8 cellular contexts compared by ENCODE assay signal in the genomic region with DNA sequence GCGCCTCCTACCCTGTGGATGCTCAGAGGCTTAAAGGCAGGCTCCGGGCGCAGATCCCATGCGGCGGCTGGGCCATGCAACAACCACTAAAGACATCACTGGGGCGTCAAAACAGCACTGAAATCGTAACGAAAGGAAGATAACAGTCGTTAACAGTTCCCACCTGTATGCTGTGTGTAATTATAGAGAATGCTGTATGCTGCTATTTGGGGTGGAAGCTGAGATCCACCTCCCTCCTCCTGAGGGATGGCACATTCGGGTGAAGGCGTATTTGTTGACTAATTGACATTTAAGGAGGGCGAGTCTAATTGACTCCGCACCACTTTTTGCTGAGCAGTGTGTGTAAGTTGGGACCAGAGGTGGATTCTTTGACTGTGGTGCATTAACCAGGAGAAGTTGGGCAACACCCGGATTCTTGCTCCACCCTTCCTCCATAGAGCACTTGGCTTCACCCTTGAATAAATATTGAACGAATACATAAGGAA.
DNase-seq lines count a peak whose midpoint lies in the region; ATAC-seq and TF ChIP-seq lines count a peak whose summit lies in the region.

No MANE protein-coding gene starts in this region.

- peak overlapping the region; percentile 76 for H3K4me2 ChIP-seq in BLaER1

- no peaks in the 10 kb centered on the region for H4K20me1 ChIP-seq in BLaER1

- H3K9me3 ChIP-seq in BLaER1 (no peaks in the 10 kb centered on the region), iPS-18c (ENCODE audit: control insufficient read depth, insufficient read depth, low read length) (no peaks in the 10 kb centered on the region)

- peaks cover 10% of the 10 kb centered on the region; the same call in 1 of the 2 replicates for H3K36me3 ChIP-seq in BLaER1

- in situ Hi-C loops in astrocyte of the cerebellum (cut with HindIII; ENCODE audit: low sequenced_read_pairs) = no loop called here

- peak overlapping the region; percentile 79 for H3K9ac ChIP-seq in BLaER1

- DNase-seq in NOMO-1 treated with dmso at 0.1 percent for 144 hours (lab: John Stamatoyannopoulos, UW; ENCODE audit: unreplicated experiment) = peak; percentile 19
- peak; percentile 23 for DNase-seq in astrocyte of the cerebellum (ENCODE audit: low read depth)
- peak in 3 of 4 experiments; percentile 17 to 48 (median 20) for DNase-seq in stimulated activated CD4-positive, alpha-beta T cell treated with anti-CD3 and anti-CD28 coated beads, Interleukin-1b, Interleukin-23, amount 100 ng/mL, for 24 hours (ENCODE audit: low read depth in 4 of 4, low spot score in 1 of 4)
- no peak for DNase-seq in islet precursor cell

- peak overlapping the region; percentile 76 for H3K27ac ChIP-seq in BLaER1

- H3K4me3 ChIP-seq in BLaER1 (peak overlapping the region; percentile 80), astrocyte of the cerebellum (ENCODE audit: low read depth, low read length) (peak overlapping the region; percentile 97), iPS-18c (ENCODE audit: insufficient read depth, low read depth, low read length) (peak overlapping the region; percentile 85)

- H3K27me3 ChIP-seq in BLaER1 = no peaks in the 10 kb centered on the region

- no peak for TF ChIP-seq CTCF in astrocyte of the cerebellum (IDR thresholded peaks at IDR 0.05; ENCODE audit: low read depth, low read length, missing control alignments)

- peak; percentile 39 for ATAC-seq in GM18858 (IDR thresholded peaks at IDR 0.05; ENCODE audit: unreplicated experiment)
- peak; percentile 70 for ATAC-seq in HG03045 (IDR thresholded peaks at IDR 0.05; ENCODE audit: unreplicated experiment)

- H3K4me1 ChIP-seq in BLaER1 = peaks cover 7% of the 10 kb centered on the region; the same call in 1 of the 2 replicates
